ENCODE assay signal across 31 cellular contexts in the genomic region with DNA sequence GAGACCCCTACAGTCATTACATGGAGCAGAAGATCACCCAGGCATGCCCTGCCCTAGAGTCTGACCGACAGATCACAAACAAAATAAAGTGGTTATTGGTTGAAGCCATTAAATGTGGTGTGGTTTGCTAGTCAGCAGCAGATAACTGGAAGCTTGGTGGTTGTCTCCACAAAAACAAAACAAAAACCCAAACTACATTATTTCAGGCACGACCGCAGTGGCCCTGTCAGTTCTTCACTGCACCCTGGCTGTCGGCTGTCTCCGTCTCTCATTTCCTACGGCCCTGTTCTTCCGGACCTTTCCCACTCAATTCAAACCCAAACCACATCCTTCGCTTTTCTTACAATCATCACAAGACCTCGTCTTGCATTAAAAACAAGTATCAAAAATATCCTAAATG.
"Had no signal": no experiment of that assay in that cellular context is flagged by ENCODE, and none has a peak within 500 bp of the region (broad histone marks: within the 10 kb centered on the region; RNA-seq: fewer than 3 reads in every experiment).

No MANE protein-coding gene starts in this region.

- H3K4me2 ChIP-seq: KMS-11, PC-9 had no signal

- H3K9me3 ChIP-seq: SJCRH30 had no signal

- H3K4me3 ChIP-seq: PC-9, SJCRH30, SK-N-MC had no signal

- H3K27ac ChIP-seq: KMS-11, PC-9, RWPE1, SJCRH30, SK-N-MC had no signal

- H2AFZ ChIP-seq: PC-9 had no signal

- DNase-seq: Karpas-422, MM.1S, MV-4-11, NCI-H1092, NCI-H1105, NCI-H1417 treated with DMSO at 0.1 percent for 48 hours, NCI-H1436 treated with DMSO at 0.1 percent for 48 hours, NCI-H1694 treated with DMSO at 0.1 percent for 48 hours, NCI-H187 treated with DMSO at 0.1 percent for 48 hours, NCI-H2029 treated with DMSO at 0.1 percent for 48 hours, NCI-H2081 treated with DMSO at 0.1 percent for 48 hours, NCI-H2107, NCI-H2171, NCI-H226, NCI-H446 treated with DMSO at 0.1 percent for 48 hours, NCI-H510A, NCI-H524, NCI-H526, NCI-H69, NCI-H748 treated with DMSO at 0.1 percent for 48 hours, NCI-H82, PC-9, SHP77, SIG-M5, SJCRH30 had no signal

- H3K36me3 ChIP-seq: SJCRH30 had no signal

- H3K27me3 ChIP-seq: SJCRH30 had no signal

- ATAC-seq: Panc1, Right ventricle myocardium inferior, SK-N-SH treated with all-trans-retinoic acid at 6 μM for 48 hours had no signal

- H3K9ac ChIP-seq: KMS-11 had no signal
